In the genomic region with DNA sequence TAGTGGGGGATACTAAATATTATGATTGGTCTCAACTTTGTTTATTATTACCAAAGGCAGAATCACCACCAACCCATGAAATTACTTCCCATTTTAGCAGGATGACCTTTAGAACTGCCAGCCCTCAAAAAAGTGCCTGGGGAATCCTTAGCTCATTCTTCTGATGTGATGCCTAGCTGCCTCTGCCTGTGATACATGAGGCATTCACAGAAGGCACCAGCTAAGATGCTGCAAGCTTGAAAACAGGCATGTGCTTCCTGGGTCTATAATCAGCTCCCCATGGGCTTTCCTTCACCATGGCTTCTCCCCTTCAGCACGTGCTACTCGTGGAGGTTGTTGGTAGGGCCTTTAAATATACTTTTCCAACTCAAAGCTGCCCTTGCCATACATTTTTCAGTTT, we compare ENCODE assay signal across 23 cellular contexts. TPM values are rescaled to one million over a fixed set of nuclear protein-coding genes. Genes with fewer than 3 reads are reported as not detected.
DNase-seq lines count a peak whose midpoint lies in the region; ATAC-seq, FAIRE-seq and TF ChIP-seq lines count a peak whose summit lies in the region.
"Had no signal": no experiment of that assay in that cellular context is flagged by ENCODE, and none has a peak within 500 bp of the region (broad histone marks: within the 10 kb centered on the region; RNA-seq: fewer than 3 reads in every experiment).

No MANE protein-coding gene starts in this region.

- H3F3A ChIP-seq in neural cell (ENCODE audit: insufficient read depth, low read length, poor library complexity, severe bottlenecking): no peaks in the 10 kb centered on the region

- H3K4me3 Mint-ChIP-seq in chondrocyte (ENCODE audit: unreplicated experiment): no peak overlapping the region
- H3K4me3 Mint-ChIP-seq: activated CD4-positive, alpha-beta T cell treated with anti-CD3 and anti-CD28 coated beads for 36 hours; activated naive CD4-positive, alpha-beta T cell treated with anti-CD3 and anti-CD28 coated beads, Interleukin-2, amount 10 ng/mL, durations not matched to agents 7 days and 5 days; CD8-positive, alpha-beta memory T cell; T-helper 2 cell treated with Interferon-gamma antibody and Interleukin-4, amounts not matched to agents 5 μg/mL and 100 μg/mL, for 36 hours had no signal

- H3K9me2 ChIP-seq in neural cell (ENCODE audit: insufficient read depth, low read length): no peaks in the 10 kb centered on the region

- H3K36me3 ChIP-seq in liver (ENCODE audit: control insufficient read depth in 4 of 4, insufficient read depth in 3 of 4, low read depth in 1 of 4, low read length in 3 of 4): no peaks in the 10 kb centered on the region
- no peaks in the 10 kb centered on the region for H3K36me3 ChIP-seq in HepG2 (replicated peaks in 1 of 2; ENCODE audit: control insufficient read depth in 1 of 2, insufficient read depth in 2 of 2, low read length in 2 of 2)
- no peaks in the 10 kb centered on the region for H3K36me3 ChIP-seq in neural cell (ENCODE audit: insufficient read depth, low read length)
- H3K36me3 ChIP-seq: brain microvascular endothelial cell, esophagus muscularis mucosa had no signal

- TF ChIP-seq RAD21 in liver (IDR thresholded peaks at IDR 0.05) (no peak), HepG2 (CRISPR knock-in tag; IDR thresholded peaks at IDR 0.05) (no peak), neural cell (conservative IDR thresholded peaks at IDR 0.05) (no peak)

- H3K9me3 ChIP-seq in liver (ENCODE audit: control insufficient read depth in 4 of 4, low read length in 3 of 4) (no peaks in the 10 kb centered on the region), HepG2 (ENCODE audit: low read length) (no peaks in the 10 kb centered on the region), neural cell (ENCODE audit: low read length) (no peaks in the 10 kb centered on the region)
- H3K9me3 ChIP-seq: A549, esophagus muscularis mucosa had no signal

- H3K9ac ChIP-seq in liver (ENCODE audit: low read depth in 1 of 2, low read length in 2 of 2): no peak overlapping the region
- H3K9ac ChIP-seq in HepG2 (ENCODE audit: insufficient read depth, low read depth, low read length): no peak overlapping the region
- no peak overlapping the region for H3K9ac ChIP-seq in neural cell (ENCODE audit: low read length)

- FAIRE-seq in HepG2 (lab: Jason Lieb, UNC): no peak
- FAIRE-seq: A549, GM12891, small intestine had no signal

- CTCF ChIA-PET in HepG2 (lab: Yijun Ruan, JAX; ENCODE audit: low intra/inter-chr PET ratio, low total read pairs): no interaction called here

- no peak for TF ChIP-seq POLR2A in HepG2 (IDR thresholded peaks at IDR 0.05; ENCODE audit: insufficient read depth in 1 of 2, low read depth in 2 of 2, low read length in 2 of 2)

- intact Hi-C loops in HepG2 (cut with micrococcal nuclease; ENCODE audit: unreplicated experiment): no loop called here

- H3K79me2 ChIP-seq in HepG2 (ENCODE audit: insufficient read depth, low read length): no peaks in the 10 kb centered on the region
- no peaks in the 10 kb centered on the region for H3K79me2 ChIP-seq in neural cell (replicated peaks; ENCODE audit: insufficient read depth, low read length)

- H3K27ac Mint-ChIP-seq in chondrocyte (ENCODE audit: unreplicated experiment): peak overlapping the region; percentile 43
- H3K27ac Mint-ChIP-seq: activated CD4-positive, alpha-beta T cell treated with anti-CD3 and anti-CD28 coated beads for 36 hours; activated naive CD4-positive, alpha-beta T cell treated with anti-CD3 and anti-CD28 coated beads, Interleukin-2, amount 10 ng/mL, durations not matched to agents 7 days and 5 days; CD8-positive, alpha-beta memory T cell; T-helper 2 cell treated with Interferon-gamma antibody and Interleukin-4, amounts not matched to agents 5 μg/mL and 100 μg/mL, for 36 hours had no signal

- no peaks in the 10 kb centered on the region for H3K36me3 Mint-ChIP-seq in chondrocyte (ENCODE audit: low read depth)
- H3K36me3 Mint-ChIP-seq: activated naive CD4-positive, alpha-beta T cell treated with anti-CD3 and anti-CD28 coated beads, Interleukin-2, amount 10 ng/mL, durations not matched to agents 7 days and 5 days; CD8-positive, alpha-beta memory T cell had no signal

- no peaks in the 10 kb centered on the region for H3K27me3 Mint-ChIP-seq in chondrocyte (ENCODE audit: low read depth)
- H3K27me3 Mint-ChIP-seq: activated naive CD4-positive, alpha-beta T cell treated with anti-CD3 and anti-CD28 coated beads, Interleukin-2, amount 10 ng/mL, durations not matched to agents 7 days and 5 days had no signal

- no TSS peak for BruUV-seq in HepG2 (replicated peaks; lab: Mats Ljungman, UMichigan)

- in situ Hi-C loops in HepG2 (cut with HindIII; ENCODE audit: extremely low pct_ligation_motif_present, low pct_unique_long_range_greater_than_20kb) (no loop called here), GM13977 (cut with MboI; ENCODE audit: low pct_unique_long_range_greater_than_20kb, low sequenced_read_pairs, unreplicated experiment) (no loop called here)

- H2AFZ ChIP-seq in HepG2 (ENCODE audit: low read length): no peak overlapping the region
- H2AFZ ChIP-seq in neural cell (ENCODE audit: low read depth, low read length): no peak overlapping the region

- H3K4me1 ChIP-seq in liver (ENCODE audit: control insufficient read depth in 4 of 4, insufficient read depth in 4 of 4, low read length in 3 of 4) (peaks cover 1 to 28% (median 21%) of the 10 kb centered on the region in 4 donors), HepG2 (ENCODE audit: insufficient read depth, low read length) (peaks cover 6% of the 10 kb centered on the region)

- peaks cover 48% of the 10 kb centered on the region for H3K4me1 Mint-ChIP-seq in chondrocyte (ENCODE audit: low read depth)
- H3K4me1 Mint-ChIP-seq: activated CD4-positive, alpha-beta T cell treated with anti-CD3 and anti-CD28 coated beads for 36 hours; activated naive CD4-positive, alpha-beta T cell treated with anti-CD3 and anti-CD28 coated beads, Interleukin-2, amount 10 ng/mL, durations not matched to agents 7 days and 5 days; CD8-positive, alpha-beta memory T cell had no signal

- no peak for DNase-seq in HepG2 (ENCODE audit: low spot score)
- no peak for DNase-seq in chondrocyte (ENCODE audit: low spot score)
- DNase-seq in hypothalamus (lab: John Stamatoyannopoulos, UW): no peak
- DNase-seq in NCI-H510A (lab: John Stamatoyannopoulos, UW): no peak
- no peak for DNase-seq in GM13977 (ENCODE audit: low spot score)
- DNase-seq: activated CD4-positive, alpha-beta T cell treated with anti-CD3 and anti-CD28 coated beads for 36 hours; activated naive CD4-positive, alpha-beta T cell treated with anti-CD3 and anti-CD28 coated beads, Interleukin-2, amount 10 ng/mL, durations not matched to agents 7 days and 5 days; CD8-positive, alpha-beta memory T cell; dorsolateral prefrontal cortex; NCI-H345; nucleus accumbens; small intestine; trophoblast cell had no signal

- H3K27ac ChIP-seq in liver (ENCODE audit: low read depth in 1 of 2, low read length in 2 of 2) (peak overlapping the region; percentile 69), HepG2 (ENCODE audit: extremely low read length, insufficient read depth, low read length) (no peak overlapping the region), neural cell (ENCODE audit: low read length) (no peak overlapping the region)
- H3K27ac ChIP-seq: A549, brain microvascular endothelial cell had no signal

- no peak for TF ChIP-seq EP300 in HepG2 (IDR thresholded peaks at IDR 0.05; ENCODE audit: low read depth in 2 of 2, low read length in 2 of 2)
- no peak for TF ChIP-seq EP300 in HepG2 (CRISPR knock-in tag; IDR thresholded peaks at IDR 0.05; ENCODE audit: borderline replicate concordance)
- TF ChIP-seq EP300 in neural cell (conservative IDR thresholded peaks at IDR 0.05; ENCODE audit: poor library complexity, severe bottlenecking): no peak

- H3K9me3 Mint-ChIP-seq in chondrocyte (ENCODE audit: low read depth): no peaks in the 10 kb centered on the region
- H3K9me3 Mint-ChIP-seq: activated naive CD4-positive, alpha-beta T cell treated with anti-CD3 and anti-CD28 coated beads, Interleukin-2, amount 10 ng/mL, durations not matched to agents 7 days and 5 days; CD8-positive, alpha-beta memory T cell; T-helper 2 cell treated with Interferon-gamma antibody and Interleukin-4, amounts not matched to agents 5 μg/mL and 100 μg/mL, for 36 hours had no signal

- ATAC-seq in HepG2 (no peak), HG03175 (IDR thresholded peaks at IDR 0.05; ENCODE audit: unreplicated experiment) (no peak)
- ATAC-seq: A549; activated CD4-positive, alpha-beta T cell treated with anti-CD3 and anti-CD28 coated beads for 36 hours; Right ventricle myocardium inferior had no signal

- no peaks in the 10 kb centered on the region for H3K27me3 ChIP-seq in liver (ENCODE audit: control insufficient read depth in 4 of 4, insufficient read depth in 4 of 4, low read length in 3 of 4)
- no peaks in the 10 kb centered on the region for H3K27me3 ChIP-seq in HepG2 (ENCODE audit: control insufficient read depth in 1 of 2, insufficient read depth in 2 of 2, low read length in 2 of 2)
- H3K27me3 ChIP-seq in neural cell (ENCODE audit: insufficient read depth, low read depth, low read length): no peaks in the 10 kb centered on the region
- H3K27me3 ChIP-seq: brain microvascular endothelial cell, esophagus muscularis mucosa had no signal

- TF ChIP-seq CTCF in liver (IDR thresholded peaks at IDR 0.05; ENCODE audit: low read depth, low read length, missing input control) (no peak), HepG2 (CRISPR knock-in tag; IDR thresholded peaks at IDR 0.05) (no peak), chondrocyte (IDR thresholded peaks at IDR 0.05) (no peak), neural cell (IDR thresholded peaks at IDR 0.05; ENCODE audit: poor library complexity, severe bottlenecking) (no peak), GM13977 (IDR thresholded peaks at IDR 0.05; ENCODE audit: extremely low read depth, insufficient read depth, missing control alignments) (no peak)

- no peak overlapping the region for H3K4me2 ChIP-seq in HepG2 (ENCODE audit: low read depth, low read length)
- no peak overlapping the region for H3K4me2 ChIP-seq in neural cell (ENCODE audit: low read length)

- 80% methylated on average over 2 of the region's 2 CpGs for WGBS in liver
- WGBS in HepG2 (ENCODE audit: low lambda C conversion rate): 4% methylated on average over 2 of the region's 2 CpGs

- no peaks in the 10 kb centered on the region for H4K20me1 ChIP-seq in HepG2 (ENCODE audit: insufficient read depth, low read length)
- H4K20me1 ChIP-seq in neural cell (ENCODE audit: insufficient read depth): no peaks in the 10 kb centered on the region

- POLR2A ChIA-PET in HepG2 (lab: Yijun Ruan, JAX): no interaction called here

- H3K4me3 ChIP-seq in liver (ENCODE audit: low read depth in 1 of 3, low read length in 3 of 3): no peak overlapping the region
- H3K4me3 ChIP-seq in HepG2 (replicated peaks in 1 of 3; ENCODE audit: insufficient read depth in 1 of 3, low read depth in 2 of 3, low read length in 3 of 3): no peak overlapping the region
- peak overlapping the region; percentile 7 for H3K4me3 ChIP-seq in neural cell (ENCODE audit: low read length)
- H3K4me3 ChIP-seq: A549, dorsolateral prefrontal cortex, esophagus muscularis mucosa had no signal

RNA-seq across cellular contexts. Expression of a gene that starts 50.4 kb away (rescaled TPM):
- 1 to 10 TPM in 1 of 2 donors, under 1 TPM in 1; 0.79 to 1.5 TPM for total RNA-seq in liver
- polyA plus RNA-seq in liver: under 1 TPM; 0.46 to 0.67 TPM
- not detected in 2 replicates for total RNA-seq in HepG2 (2016; rRNA removed; fragmentation: Illumina TruSeq; extraction: Trizol)
- total RNA-seq in HepG2 (2016; cell fraction: cytosol; rRNA removed; fragmentation: Illumina TruSeq; extraction: Trizol; ENCODE audit: low read depth): not detected in 2 replicates
- not detected in 2 replicates for total RNA-seq in HepG2 (2016; cell fraction: insoluble cytoplasmic fraction; rRNA removed; fragmentation: Illumina TruSeq; extraction: Trizol)
- total RNA-seq in HepG2 (2016; cell fraction: membrane; rRNA removed; fragmentation: Illumina TruSeq; extraction: Trizol): not detected in 2 replicates
- not detected in 2 replicates for total RNA-seq in HepG2 (2016; cell fraction: nucleus; rRNA removed; fragmentation: Illumina TruSeq; extraction: Trizol)
- polyA plus RNA-seq in HepG2 (2011; rRNA removed): not detected in 2 replicates
- not detected in 2 replicates for polyA plus RNA-seq in HepG2 (2011; cell fraction: cytosol; rRNA removed)
- not detected in 2 replicates for polyA plus RNA-seq in HepG2 (2011; cell fraction: nucleus; rRNA removed)
- polyA plus RNA-seq in HepG2 (2012): not detected in 2 replicates
- polyA plus RNA-seq in HepG2 (2016; cell fraction: cytosol; fragmentation: Illumina TruSeq; extraction: Trizol; ENCODE audit: low read depth): not detected in 2 replicates
- not detected in 2 replicates for polyA plus RNA-seq in HepG2 (2016; cell fraction: insoluble cytoplasmic fraction; fragmentation: Illumina TruSeq; extraction: Trizol; ENCODE audit: low read depth)
- not detected in 2 replicates for polyA plus RNA-seq in HepG2 (2016; cell fraction: membrane; fragmentation: Illumina TruSeq; extraction: Trizol; ENCODE audit: low read depth)
- polyA plus RNA-seq in HepG2 (2016; cell fraction: nucleus; fragmentation: Illumina TruSeq; extraction: Trizol; ENCODE audit: insufficient read depth, low read depth): not detected in 2 replicates
- polyA minus RNA-seq in HepG2 (2011; rRNA and poly(A)+ RNA removed; ENCODE audit: low replicate concordance): not detected in 2 replicates
- not detected in 2 replicates for polyA minus RNA-seq in HepG2 (2011; cell fraction: cytosol; rRNA and poly(A)+ RNA removed)
- polyA minus RNA-seq in HepG2 (2011; cell fraction: nucleus; rRNA and poly(A)+ RNA removed): not detected in 2 replicates
- 0.62 to 1.2 TPM (median 0.62 TPM) in 3 replicates for total RNA-seq in chondrocyte
- 1.2 and 1.8 TPM in 2 replicates for polyA plus RNA-seq in neural cell
- 4.1 and 5.1 TPM in 2 replicates for polyA minus RNA-seq in neural cell
- total RNA-seq: G401 had no signal
- polyA plus RNA-seq: CD8-positive, alpha-beta memory T cell had no signal

Comparison
In these comparisons a context has a peak if more than half of its experiments do, and no peak if none do; other contexts are left out.
1. H3K27ac ChIP-seq: peak in liver (2 of 2); none in HepG2 (single experiment) and neural cell (single experiment).